4 cellular contexts compared by ENCODE assay signal in the genomic region with DNA sequence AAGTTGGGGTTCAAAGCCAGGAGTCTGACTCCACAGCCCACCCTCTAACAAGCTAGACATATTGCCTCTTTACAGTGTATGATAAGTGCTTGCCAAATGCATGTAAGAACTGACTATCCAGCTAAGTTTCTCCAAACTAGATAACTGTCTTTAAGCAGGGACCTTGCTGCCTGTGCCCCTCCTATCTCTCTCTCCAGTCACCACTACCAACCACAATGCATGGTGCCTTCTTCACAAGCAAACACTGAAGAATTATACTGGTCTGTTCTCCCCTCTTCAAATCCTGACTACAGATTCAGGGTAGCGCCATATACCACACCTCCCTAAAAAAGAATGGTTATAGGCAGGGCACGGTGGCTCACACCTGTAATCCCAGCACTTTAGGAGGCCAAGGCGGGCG. TPM values are rescaled to one million over a fixed set of nuclear protein-coding genes. Genes with fewer than 3 reads are reported as not detected.
"Had no signal": no experiment of that assay in that cellular context is flagged by ENCODE, and none has a peak within 500 bp of the region (broad histone marks: within the 10 kb centered on the region; RNA-seq: fewer than 3 reads in every experiment).

No MANE protein-coding gene starts in this region.

RNA-seq across cellular contexts. Expression of gene WIPF3, which starts 55.3 kb away (rescaled TPM):
- total RNA-seq: natural killer cell treated with Interleukin-12 subunit alpha and Interleukin-12 subunit beta and Interleukin-15 and Interleukin-18, amount 100 ng/mL, for 72 hours; osteocyte; pulmonary artery endothelial cell had no signal
- polyA plus RNA-seq: smooth muscle cell had no signal
